1 cellular context compared by ENCODE assay signal in genomic region chr1:3677411-3677944, GRCh38.
TF ChIP-seq lines count a peak whose summit lies in the region.

No MANE protein-coding gene starts in this region.

TF ChIP-seq in H1, 55 proteins besides CTCF, POLR2A, EP300 and RAD21 (continued from another document):
- no peak for TF ChIP-seq NRF1 (IDR thresholded peaks at IDR 0.05; ENCODE audit: low read depth, low read length)
- no peak for TF ChIP-seq MAFK (IDR thresholded peaks at IDR 0.05; ENCODE audit: low read depth, low read length)
- TF ChIP-seq FOSL1 (IDR thresholded peaks at IDR 0.05; ENCODE audit: insufficient read depth, low read depth, low read length) = no peak
- TF ChIP-seq HDAC2 (IDR thresholded peaks at IDR 0.05; ENCODE audit: borderline replicate concordance in 1 of 2, low read depth in 2 of 2, low read length in 2 of 2) = no peak
- no peak for TF ChIP-seq EZH2 (IDR thresholded peaks at IDR 0.05; ENCODE audit: low read depth, low read length, severe bottlenecking)
- no peak for TF ChIP-seq GABPA (IDR thresholded peaks at IDR 0.05; ENCODE audit: borderline replicate concordance, insufficient read depth, low read length)
- no peak for TF ChIP-seq ASH2L (IDR thresholded peaks at IDR 0.05; ENCODE audit: low read length)
- TF ChIP-seq GTF2F1 (IDR thresholded peaks at IDR 0.05; ENCODE audit: borderline replicate concordance, low read depth, low read length) = no peak
- TF ChIP-seq JUN (IDR thresholded peaks at IDR 0.05; ENCODE audit: low read depth, low read length) = no peak
- TF ChIP-seq TCF12 (IDR thresholded peaks at IDR 0.05; ENCODE audit: low read depth, low read length) = no peak
- no peak for TF ChIP-seq RFX5 (IDR thresholded peaks at IDR 0.05; ENCODE audit: borderline replicate concordance, low read depth, low read length)
- no peak for TF ChIP-seq SIX5 (IDR thresholded peaks at IDR 0.05; ENCODE audit: low read depth, low read length)
- no peak for TF ChIP-seq SAP30 (IDR thresholded peaks at IDR 0.05; ENCODE audit: insufficient read depth, insufficient replicate concordance, low read length)
- TF ChIP-seq, protein P1, sequence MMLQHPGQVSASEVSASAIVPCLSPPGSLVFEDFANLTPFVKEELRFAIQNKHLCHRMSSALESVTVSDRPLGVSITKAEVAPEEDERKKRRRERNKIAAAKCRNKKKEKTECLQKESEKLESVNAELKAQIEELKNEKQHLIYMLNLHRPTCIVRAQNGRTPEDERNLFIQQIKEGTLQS (IDR thresholded peaks at IDR 0.05; ENCODE audit: insufficient read depth, low read depth, low read length) = no peak
